2 cellular contexts compared by ENCODE assay signal in the genomic region with DNA sequence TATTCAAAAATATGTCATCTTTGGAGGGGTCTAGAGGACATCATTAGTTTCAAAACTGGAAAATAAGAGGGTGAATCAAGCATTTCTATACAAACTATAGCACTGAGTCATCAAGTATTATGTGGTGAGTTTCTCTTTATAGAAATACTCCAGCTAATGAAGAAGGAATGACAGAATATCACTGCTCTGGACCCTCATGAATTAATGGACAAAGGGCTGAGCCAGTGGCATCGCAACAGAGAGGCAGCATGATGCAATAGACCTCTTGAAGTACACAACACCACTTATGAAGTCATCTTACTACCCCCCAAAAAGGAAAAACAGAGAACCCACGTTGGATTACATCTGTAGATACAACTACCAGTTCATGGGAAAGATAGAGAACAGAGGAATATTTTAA.
A peak's percentile ranks its signal among the peaks of the same experiment; 100 is the strongest.
TF ChIP-seq lines count a peak whose summit lies in the region.

No MANE protein-coding gene starts in this region.

TF ChIP-seq in SK-N-SH, 30 proteins besides CTCF, POLR2A, EP300 and RAD21:
- peak; percentile 13; the same call in 1 of the 2 replicates for TF ChIP-seq PBX3 (IDR thresholded peaks at IDR 0.05)
- peak; percentile 25; the same call in 1 of the 2 replicates for TF ChIP-seq JUND (IDR thresholded peaks at IDR 0.05)
- TF ChIP-seq, protein P1, sequence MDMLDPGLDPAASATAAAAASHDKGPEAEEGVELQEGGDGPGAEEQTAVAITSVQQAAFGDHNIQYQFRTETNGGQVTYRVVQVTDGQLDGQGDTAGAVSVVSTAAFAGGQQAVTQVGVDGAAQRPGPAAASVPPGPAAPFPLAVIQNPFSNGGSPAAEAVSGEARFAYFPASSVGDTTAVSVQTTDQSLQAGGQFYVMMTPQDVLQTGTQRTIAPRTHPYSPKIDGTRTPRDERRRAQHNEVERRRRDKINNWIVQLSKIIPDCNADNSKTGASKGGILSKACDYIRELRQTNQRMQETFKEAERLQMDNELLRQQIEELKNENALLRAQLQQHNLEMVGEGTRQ (IDR thresholded peaks at IDR 0.05; ENCODE audit: borderline replicate concordance, low read depth, low read length), result no peak
- TF ChIP-seq FOSL2 (IDR thresholded peaks at IDR 0.05; ENCODE audit: borderline replicate concordance, low read depth), result peak; percentile 25; the same call in 1 of the 2 replicates
- TF ChIP-seq MEF2A (IDR thresholded peaks at IDR 0.05; ENCODE audit: borderline replicate concordance, low read depth), result 0 out of 2 replicates have a peak, but pooled peaks have one; percentile 30

TF ChIP-seq in SK-N-SH treated with all-trans-retinoic acid at 6 μM for 48 hours, 23 proteins besides CTCF, POLR2A, EP300 and RAD21:
- TF ChIP-seq TSHZ2 (CRISPR knock-in tag; IDR thresholded peaks at IDR 0.05), result no peak
- TF ChIP-seq OSR1 (CRISPR knock-in tag; IDR thresholded peaks at IDR 0.05), result no peak
- no peak for TF ChIP-seq CSDC2 (CRISPR knock-in tag; IDR thresholded peaks at IDR 0.05)
- no peak for TF ChIP-seq ZFP3 (CRISPR knock-in tag; IDR thresholded peaks at IDR 0.05)
- TF ChIP-seq PPARA (CRISPR knock-in tag; IDR thresholded peaks at IDR 0.05; ENCODE audit: borderline replicate concordance), result no peak
- TF ChIP-seq ZNF70 (CRISPR knock-in tag; IDR thresholded peaks at IDR 0.05), result no peak
- no peak for TF ChIP-seq TCF4 (CRISPR knock-in tag; IDR thresholded peaks at IDR 0.05; ENCODE audit: borderline replicate concordance)
- no peak for TF ChIP-seq BACH2 (CRISPR knock-in tag; IDR thresholded peaks at IDR 0.05; ENCODE audit: borderline replicate concordance)
- no peak for TF ChIP-seq POU6F1 (CRISPR knock-in tag; IDR thresholded peaks at IDR 0.05; ENCODE audit: borderline replicate concordance, low read depth)
- no peak for TF ChIP-seq ISL1 (CRISPR knock-in tag; IDR thresholded peaks at IDR 0.05)
- TF ChIP-seq ARNTL (CRISPR knock-in tag; IDR thresholded peaks at IDR 0.05; ENCODE audit: borderline replicate concordance, low read depth), result no peak
